In the genomic region with DNA sequence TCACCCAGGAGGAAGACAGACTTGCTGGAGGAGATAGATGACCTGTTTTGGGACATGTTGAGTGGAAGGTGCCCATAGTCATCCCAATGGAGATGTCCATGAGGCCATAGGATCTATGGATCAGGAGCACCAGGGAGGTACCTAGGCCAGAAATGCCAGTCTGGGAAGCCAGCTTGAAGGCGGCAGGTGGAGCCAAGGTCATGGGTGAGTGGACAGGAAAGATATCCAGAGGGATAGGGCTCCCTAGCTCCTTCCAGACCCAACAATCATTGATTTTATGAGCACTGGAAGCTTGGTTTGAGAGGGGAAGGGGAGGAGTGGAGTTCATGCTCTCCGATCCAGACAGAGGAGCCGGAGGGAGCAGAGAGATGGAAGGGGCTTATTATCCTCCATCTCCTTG, we compare ENCODE assay signal across 5 cellular contexts.
"Had no signal": no experiment of that assay in that cellular context is flagged by ENCODE, and none has a peak within 500 bp of the region (broad histone marks: within the 10 kb centered on the region; RNA-seq: fewer than 3 reads in every experiment).

No MANE protein-coding gene starts in this region.

- H3K27ac Mint-ChIP-seq: GM23338 had no signal

- H3K4me3 ChIP-seq: GM23338 had no signal

- H3K4me2 ChIP-seq: GM23338 had no signal

- ATAC-seq: GM23338, HepG2 had no signal

- H3K27ac ChIP-seq: HL-60 had no signal

- H2AFZ ChIP-seq: GM23338 had no signal

- H3K4me3 Mint-ChIP-seq: GM23338, H9 had no signal

- DNase-seq: H9, HCEC 1CT had no signal
